ENCODE assay signal across 9 cellular contexts in genomic region chr22:36355362-36355761, GRCh38. TPM values are rescaled to one million over a fixed set of nuclear protein-coding genes. Genes with fewer than 3 reads are reported as not detected.
A peak's percentile ranks its signal among the peaks of the same experiment; 100 is the strongest.
DNase-seq lines count a peak whose midpoint lies in the region; ATAC-seq and TF ChIP-seq lines count a peak whose summit lies in the region.
"Had no signal": no experiment of that assay in that cellular context is flagged by ENCODE, and none has a peak within 500 bp of the region (broad histone marks: within the 10 kb centered on the region; RNA-seq: fewer than 3 reads in every experiment).

No MANE protein-coding gene starts in this region.

- H3K4me1 Mint-ChIP-seq in activated T-helper 2 cell treated with anti-CD3 and anti-CD28 coated beads, Interferon-gamma antibody, Interleukin-2, Interleukin-4, amounts not matched to agents 10 μg/mL and 5 μg/mL and 100 μg/mL, durations not matched to agents 14 hours and 24 hours and 36 hours (ENCODE audit: low read depth), result peaks cover 76% of the 10 kb centered on the region
- H3K4me1 Mint-ChIP-seq in stimulated activated naive CD8-positive, alpha-beta T cell treated with anti-CD3 and anti-CD28 coated beads, Interleukin-15, amount 100 ng/mL, for 72 hours, result peaks cover 100% of the 10 kb centered on the region

- peak overlapping the region; percentile 98 for H2BK120ac ChIP-seq in IMR-90 (ENCODE audit: low read depth, low read length)

- dilution Hi-C loops in IMR-90 (cut with HindIII; ENCODE audit: low sequenced_read_pairs, unreplicated experiment), result no loop called here

- H3K4me3 Mint-ChIP-seq in activated T-helper 2 cell treated with anti-CD3 and anti-CD28 coated beads, Interferon-gamma antibody, Interleukin-2, Interleukin-4, amounts not matched to agents 10 μg/mL and 5 μg/mL and 100 μg/mL, durations not matched to agents 14 hours and 24 hours and 36 hours (ENCODE audit: low read depth), result peak overlapping the region; percentile 56
- H3K4me3 Mint-ChIP-seq in stimulated activated naive CD8-positive, alpha-beta T cell treated with anti-CD3 and anti-CD28 coated beads, Interleukin-15, amount 100 ng/mL, for 72 hours, result peak overlapping the region; percentile 67 to 77

- CTCF ChIA-PET in IMR-90 (lab: Yijun Ruan, JAX), result no interaction called here

- DNase-seq in IMR-90, result peak; percentile 52
- DNase-seq in activated T-helper 2 cell treated with anti-CD3 and anti-CD28 coated beads, Interferon-gamma antibody, Interleukin-2, Interleukin-4, amounts not matched to agents 10 μg/mL and 5 μg/mL and 100 μg/mL, durations not matched to agents 14 hours and 24 hours and 36 hours (ENCODE audit: low spot score), result no peak
- no peak for DNase-seq in hepatocyte (ENCODE audit: low spot score)
- peak in 1 of 2 donors; percentile 46 for DNase-seq in stimulated activated naive CD8-positive, alpha-beta T cell treated with anti-CD3 and anti-CD28 coated beads, Interleukin-15, amount 100 ng/mL, for 72 hours
- no peak for DNase-seq in NCI-H2227 treated with DMSO at 0.1 percent for 48 hours (lab: John Stamatoyannopoulos, UW)
- no peak for DNase-seq in mesenteric fat pad (ENCODE audit: low spot score)
- no peak for DNase-seq in NCI-H510A treated with DMSO at 0.1 percent for 48 hours (lab: John Stamatoyannopoulos, UW)
- DNase-seq: NCI-H2029 had no signal

- TF ChIP-seq CTCF in IMR-90 (conservative IDR thresholded peaks at IDR 0.05; ENCODE audit: low read depth, low read length) (no peak), hepatocyte (IDR thresholded peaks at IDR 0.05; ENCODE audit: poor library complexity) (no peak)

- WGBS in IMR-90 (ENCODE audit: extremely low coverage in 2 of 2, insufficient read length in 1 of 2), 2 experiments, result 0% methylated on average over 2 of the region's 6 CpGs; no CpG with 5 or more reads in 1 of the 2 experiments
- 65% methylated on average over 6 of the region's 6 CpGs for WGBS in hepatocyte (ENCODE audit: low lambda C conversion rate, missing lambda C conversion rate)

- no peaks in the 10 kb centered on the region for H3K27me3 Mint-ChIP-seq in activated T-helper 2 cell treated with anti-CD3 and anti-CD28 coated beads, Interferon-gamma antibody, Interleukin-2, Interleukin-4, amounts not matched to agents 10 μg/mL and 5 μg/mL and 100 μg/mL, durations not matched to agents 14 hours and 24 hours and 36 hours (ENCODE audit: low read depth)
- no peaks in the 10 kb centered on the region for H3K27me3 Mint-ChIP-seq in stimulated activated naive CD8-positive, alpha-beta T cell treated with anti-CD3 and anti-CD28 coated beads, Interleukin-15, amount 100 ng/mL, for 72 hours

- H4K8ac ChIP-seq in IMR-90 (ENCODE audit: low read depth in 2 of 2, low read length in 2 of 2), result peak overlapping the region; percentile 58 to 94

- BruUV-seq in IMR-90 (replicated peaks; lab: Mats Ljungman, UMichigan), result no TSS peak

- no peaks in the 10 kb centered on the region for H3K9me2 ChIP-seq in hepatocyte (replicated peaks; ENCODE audit: insufficient read depth)

- peak overlapping the region; percentile 98 for H3K23ac ChIP-seq in IMR-90 (ENCODE audit: low read depth, low read length)

- peaks cover 98% of the 10 kb centered on the region for H3K79me2 ChIP-seq in hepatocyte

- no peak for ATAC-seq in IMR-90 (ENCODE audit: low read depth)
- peak; percentile 51 for ATAC-seq in stimulated activated naive CD8-positive, alpha-beta T cell treated with anti-CD3 and anti-CD28 coated beads, Interleukin-15, amount 100 ng/mL, for 72 hours
- no peak for ATAC-seq in GM21447 (IDR thresholded peaks at IDR 0.05; ENCODE audit: unreplicated experiment)

- H3K4ac ChIP-seq in IMR-90 (ENCODE audit: low read depth, low read length), result peak overlapping the region; percentile 98

- H3K9me3 ChIP-seq in IMR-90 (ENCODE audit: control insufficient read depth, insufficient read depth, low read length) (no peaks in the 10 kb centered on the region), hepatocyte (ENCODE audit: low read depth) (no peaks in the 10 kb centered on the region)

- peak; percentile 35; the same call in 1 of the 2 replicates for TF ChIP-seq POLR2A in IMR-90 (IDR thresholded peaks at IDR 0.05; ENCODE audit: low read depth, low read length)

- H3K9me3 Mint-ChIP-seq in activated T-helper 2 cell treated with anti-CD3 and anti-CD28 coated beads, Interferon-gamma antibody, Interleukin-2, Interleukin-4, amounts not matched to agents 10 μg/mL and 5 μg/mL and 100 μg/mL, durations not matched to agents 14 hours and 24 hours and 36 hours, result no peaks in the 10 kb centered on the region
- no peaks in the 10 kb centered on the region for H3K9me3 Mint-ChIP-seq in stimulated activated naive CD8-positive, alpha-beta T cell treated with anti-CD3 and anti-CD28 coated beads, Interleukin-15, amount 100 ng/mL, for 72 hours

- peak overlapping the region; percentile 96 for H2BK5ac ChIP-seq in IMR-90 (ENCODE audit: low read depth, low read length, poor library complexity, severe bottlenecking)

- H3K27ac ChIP-seq in IMR-90 (ENCODE audit: insufficient read depth, low read length) (peak overlapping the region; percentile 95), hepatocyte (peak overlapping the region; percentile 84)

- peak overlapping the region; percentile 72; the same call in 2 of the 3 replicates for H2BK15ac ChIP-seq in IMR-90 (ENCODE audit: low read depth, low read length)

- in situ Hi-C loops in IMR-90 (cut with MboI; ENCODE audit: low sequenced_read_pairs), result no loop called here

- H2AK5ac ChIP-seq in IMR-90 (ENCODE audit: low read depth, low read length), result peak overlapping the region; percentile 90

- peak overlapping the region; percentile 78 for H3K9ac ChIP-seq in IMR-90 (ENCODE audit: low read depth, low read length)

- peak overlapping the region; percentile 99 for H3K14ac ChIP-seq in IMR-90 (replicated peaks; ENCODE audit: low read depth, low read length)

- H3K9me1 ChIP-seq in IMR-90 (ENCODE audit: insufficient read depth, low read length), result peaks cover 54% of the 10 kb centered on the region

- peak overlapping the region; percentile 96 for H2BK20ac ChIP-seq in IMR-90 (ENCODE audit: low read depth, low read length)

- H3K36me3 ChIP-seq in IMR-90 (ENCODE audit: control insufficient read depth, insufficient read depth, low read length) (peaks cover 12% of the 10 kb centered on the region), hepatocyte (replicated peaks; ENCODE audit: insufficient read depth, low read depth) (no peaks in the 10 kb centered on the region)

- peak overlapping the region; percentile 93 for H4K91ac ChIP-seq in IMR-90 (ENCODE audit: insufficient read depth, low read depth, low read length)

- intact Hi-C loops in IMR-90 (cut with micrococcal nuclease), result no loop called here
- intact Hi-C loops in activated T-helper 2 cell treated with anti-CD3 and anti-CD28 coated beads, Interferon-gamma antibody, Interleukin-2, Interleukin-4, amounts not matched to agents 10 μg/mL and 5 μg/mL and 100 μg/mL, durations not matched to agents 14 hours and 24 hours and 36 hours (cut with micrococcal nuclease), result no loop called here

- POLR2A ChIA-PET in IMR-90 (lab: Charles Lee; ENCODE audit: unreplicated experiment), result no interaction called here

- peak overlapping the region; percentile 88 for H3K56ac ChIP-seq in IMR-90 (ENCODE audit: extremely low read depth, insufficient read depth, low read length)

- peak overlapping the region; percentile 86 for H4K5ac ChIP-seq in IMR-90 (ENCODE audit: low read depth, low read length)

- H3K27me3 ChIP-seq in IMR-90 (ENCODE audit: control insufficient read depth, insufficient read depth, low read length) (no peaks in the 10 kb centered on the region), hepatocyte (no peaks in the 10 kb centered on the region)

- H3K4me2 ChIP-seq in IMR-90 (ENCODE audit: low read depth, low read length) (peak overlapping the region; percentile 75), hepatocyte (peak overlapping the region; percentile 44)

- no peak overlapping the region for H3K4me3 ChIP-seq in IMR-90 (ENCODE audit: insufficient read depth, low read depth, low read length)
- no peak overlapping the region for H3K4me3 ChIP-seq in hepatocyte

- peaks cover 52% of the 10 kb centered on the region for H3K36me3 Mint-ChIP-seq in activated T-helper 2 cell treated with anti-CD3 and anti-CD28 coated beads, Interferon-gamma antibody, Interleukin-2, Interleukin-4, amounts not matched to agents 10 μg/mL and 5 μg/mL and 100 μg/mL, durations not matched to agents 14 hours and 24 hours and 36 hours (ENCODE audit: low read depth)

- H3K18ac ChIP-seq in IMR-90 (ENCODE audit: low read depth, low read length), result peak overlapping the region; percentile 92

- peaks cover 0 to 47% of the 10 kb centered on the region in 2 experiments; a peak in 2 of 4 replicates for H3K79me1 ChIP-seq in IMR-90 (ENCODE audit: low read depth in 1 of 2, low read length in 2 of 2)

- no peak for TF ChIP-seq RAD21 in IMR-90 (IDR thresholded peaks at IDR 0.05; ENCODE audit: low read length)

- H3K4me1 ChIP-seq in IMR-90 (ENCODE audit: control insufficient read depth, insufficient read depth, low read length) (peaks cover 70% of the 10 kb centered on the region), hepatocyte (ENCODE audit: insufficient read depth) (peaks cover 56% of the 10 kb centered on the region)

- peak overlapping the region; percentile 89 for H3K27ac Mint-ChIP-seq in activated T-helper 2 cell treated with anti-CD3 and anti-CD28 coated beads, Interferon-gamma antibody, Interleukin-2, Interleukin-4, amounts not matched to agents 10 μg/mL and 5 μg/mL and 100 μg/mL, durations not matched to agents 14 hours and 24 hours and 36 hours
- H3K27ac Mint-ChIP-seq in stimulated activated naive CD8-positive, alpha-beta T cell treated with anti-CD3 and anti-CD28 coated beads, Interleukin-15, amount 100 ng/mL, for 72 hours, result peak overlapping the region; percentile 93 to 99

- H4K20me1 ChIP-seq in IMR-90 (ENCODE audit: insufficient read depth, low read length), result peaks cover 99% of the 10 kb centered on the region
- H4K20me1 ChIP-seq in hepatocyte (ENCODE audit: insufficient read depth, poor library complexity, severe bottlenecking), result peaks cover 50% of the 10 kb centered on the region

- H2AK9ac ChIP-seq in IMR-90 (replicated peaks; ENCODE audit: low read depth, low read length, poor library complexity), result peak overlapping the region; percentile 81

- H2AFZ ChIP-seq in IMR-90 (replicated peaks; ENCODE audit: low read length, poor library complexity), result no peak overlapping the region
- H2AFZ ChIP-seq in hepatocyte, result no peak overlapping the region

TF ChIP-seq in IMR-90, 13 proteins besides CTCF, POLR2A, EP300 and RAD21 (continues in another document):
- TF ChIP-seq MAZ (IDR thresholded peaks at IDR 0.05; ENCODE audit: borderline replicate concordance, low read depth, low read length), result no peak
- 0 out of 2 replicates have a peak, but pooled peaks have one; percentile 65 for TF ChIP-seq CHD1 (IDR thresholded peaks at IDR 0.05; ENCODE audit: low read depth, low read length)

RNA-seq across cellular contexts. Expression of gene MYH9, which starts 32.4 kb away (rescaled TPM):
- total RNA-seq in IMR-90 (2012; rRNA removed) (554 and 783 TPM in 2 replicates), hepatocyte (149 and 188 TPM in 2 replicates), mesenteric fat pad (673 TPM)
- polyA plus RNA-seq in IMR-90 (2012; rRNA removed) (475 and 507 TPM in 2 replicates), hepatocyte (125 and 140 TPM in 2 replicates)
- polyA plus RNA-seq in IMR-90 (2012; cell fraction: cytosol; rRNA removed), result 197 and 382 TPM in 2 replicates
- 449 and 493 TPM in 2 replicates for polyA plus RNA-seq in IMR-90 (2012; cell fraction: nucleus; rRNA removed; ENCODE audit: low replicate concordance)
- total RNA-seq in activated T-helper 2 cell treated with anti-CD3 and anti-CD28 coated beads, Interferon-gamma antibody, Interleukin-2, Interleukin-4, amounts not matched to agents 10 μg/mL and 5 μg/mL and 100 μg/mL, durations not matched to agents 14 hours and 24 hours and 36 hours, result 619 and 645 TPM in 2 replicates
